ENCODE assay signal across 8 cellular contexts in genomic region chr6:143940011-143940597, GRCh38.
A peak's percentile ranks its signal among the peaks of the same experiment; 100 is the strongest.
DNase-seq lines count a peak whose midpoint lies in the region; ATAC-seq and TF ChIP-seq lines count a peak whose summit lies in the region.

No MANE protein-coding gene starts in this region.

- peaks cover 7% of the 10 kb centered on the region for H3K4me1 Mint-ChIP-seq in activated CD4-positive, alpha-beta T cell treated with anti-CD3 and anti-CD28 coated beads, Interleukin-2, amount 10 ng/mL, durations not matched to agents 24 days and 14 days

- intact Hi-C loops in activated CD4-positive, alpha-beta T cell treated with anti-CD3 and anti-CD28 coated beads, Interleukin-2, amount 10 ng/mL, durations not matched to agents 24 days and 14 days (cut with micrococcal nuclease): loop anchor here (1.0 to 5.0 kb wide), 5 partner anchors 73 to 365 kb away; no protein-coding TSS in a partner anchor
- intact Hi-C loops in sciatic nerve (cut with DNase I): no loop called here

- H3K9me3 Mint-ChIP-seq in activated CD4-positive, alpha-beta T cell treated with anti-CD3 and anti-CD28 coated beads, Interleukin-2, amount 10 ng/mL, durations not matched to agents 24 days and 14 days: no peaks in the 10 kb centered on the region

- ATAC-seq in GM18861 (IDR thresholded peaks at IDR 0.05; ENCODE audit: unreplicated experiment): peak; percentile 96
- peak; percentile 92 for ATAC-seq in HG03025 (IDR thresholded peaks at IDR 0.05; ENCODE audit: low FRiP score, unreplicated experiment)
- no peak for ATAC-seq in sciatic nerve

- no peak overlapping the region for H3K27ac Mint-ChIP-seq in activated CD4-positive, alpha-beta T cell treated with anti-CD3 and anti-CD28 coated beads, Interleukin-2, amount 10 ng/mL, durations not matched to agents 24 days and 14 days

- H3K4me3 ChIP-seq in epithelial cell of esophagus (ENCODE audit: low read length): no peak overlapping the region

- H3K36me3 Mint-ChIP-seq in activated CD4-positive, alpha-beta T cell treated with anti-CD3 and anti-CD28 coated beads, Interleukin-2, amount 10 ng/mL, durations not matched to agents 24 days and 14 days (ENCODE audit: low read depth): no peaks in the 10 kb centered on the region

- DNase-seq in CD1c-positive myeloid dendritic cell (ENCODE audit: extremely low spot score): peak; percentile 55
- DNase-seq in NCI-H2227 (lab: John Stamatoyannopoulos, UW; ENCODE audit: unreplicated experiment): peak; percentile 47
- DNase-seq in activated CD4-positive, alpha-beta T cell treated with anti-CD3 and anti-CD28 coated beads, Interleukin-2, amount 10 ng/mL, durations not matched to agents 24 days and 14 days: peak; percentile 86
- DNase-seq in epithelial cell of esophagus (ENCODE audit: low read depth): peak; percentile 75
- DNase-seq in renal cortical epithelial cell (ENCODE audit: low read depth): peak; percentile 51
- DNase-seq in sciatic nerve (ENCODE audit: low spot score): no peak

- H3K27me3 Mint-ChIP-seq in activated CD4-positive, alpha-beta T cell treated with anti-CD3 and anti-CD28 coated beads, Interleukin-2, amount 10 ng/mL, durations not matched to agents 24 days and 14 days: peaks cover 2% of the 10 kb centered on the region

- TF ChIP-seq CTCF in epithelial cell of esophagus (IDR thresholded peaks at IDR 0.05; ENCODE audit: insufficient read depth, low read depth, low read length, missing control alignments): peak; percentile 92

- H3K4me3 Mint-ChIP-seq in activated CD4-positive, alpha-beta T cell treated with anti-CD3 and anti-CD28 coated beads, Interleukin-2, amount 10 ng/mL, durations not matched to agents 24 days and 14 days: no peak overlapping the region
